Comparison of ENCODE assay signal across 13 cellular contexts in the genomic region with DNA sequence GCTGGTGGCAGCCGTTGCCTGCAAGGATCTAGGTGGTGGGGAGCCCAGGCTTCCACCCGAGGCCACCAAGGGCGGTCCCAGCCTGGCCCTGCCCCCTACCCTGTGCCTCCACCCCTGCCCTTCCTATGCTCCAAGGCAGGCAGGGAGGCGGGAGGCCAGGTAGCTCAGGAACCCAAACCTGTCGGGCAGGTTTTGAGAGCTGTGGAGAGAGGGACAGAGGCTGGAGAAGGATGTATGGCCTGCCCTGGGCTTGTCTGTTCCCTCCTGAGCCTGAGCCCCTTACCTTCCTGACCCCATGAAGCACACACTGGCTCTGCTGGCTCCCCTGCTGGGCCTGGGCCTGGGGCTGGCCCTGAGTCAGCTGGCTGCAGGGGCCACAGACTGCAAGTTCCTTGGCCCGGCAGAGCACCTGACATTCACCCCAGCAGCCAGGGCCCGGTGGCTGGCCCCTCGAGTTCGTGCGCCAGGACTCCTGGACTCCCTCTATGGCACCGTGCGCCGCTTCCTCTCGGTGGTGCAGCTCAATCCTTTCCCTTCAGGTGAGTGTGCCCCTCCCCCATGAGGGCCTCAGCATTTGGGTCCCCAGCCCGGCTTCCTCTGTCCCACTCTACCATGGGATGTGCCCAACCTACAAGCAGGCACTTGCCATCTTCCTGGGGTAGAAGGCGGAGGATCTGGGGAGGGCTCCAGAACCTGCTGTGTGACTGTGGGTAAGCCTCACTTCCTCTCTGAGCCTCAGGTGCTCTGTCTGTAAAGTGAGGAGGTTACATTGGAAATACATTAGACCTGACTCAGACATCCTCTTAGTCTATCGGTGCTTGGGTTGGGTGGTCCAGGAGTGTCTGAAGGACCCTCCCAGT. TPM values are rescaled to one million over a fixed set of nuclear protein-coding genes. Genes with fewer than 3 reads are reported as not detected.
DNase-seq lines count a peak whose midpoint lies in the region; ATAC-seq and TF ChIP-seq lines count a peak whose summit lies in the region.
"Had no signal": no experiment of that assay in that cellular context is flagged by ENCODE, and none has a peak within 500 bp of the region (broad histone marks: within the 10 kb centered on the region; RNA-seq: fewer than 3 reads in every experiment).

A gene with protein sequence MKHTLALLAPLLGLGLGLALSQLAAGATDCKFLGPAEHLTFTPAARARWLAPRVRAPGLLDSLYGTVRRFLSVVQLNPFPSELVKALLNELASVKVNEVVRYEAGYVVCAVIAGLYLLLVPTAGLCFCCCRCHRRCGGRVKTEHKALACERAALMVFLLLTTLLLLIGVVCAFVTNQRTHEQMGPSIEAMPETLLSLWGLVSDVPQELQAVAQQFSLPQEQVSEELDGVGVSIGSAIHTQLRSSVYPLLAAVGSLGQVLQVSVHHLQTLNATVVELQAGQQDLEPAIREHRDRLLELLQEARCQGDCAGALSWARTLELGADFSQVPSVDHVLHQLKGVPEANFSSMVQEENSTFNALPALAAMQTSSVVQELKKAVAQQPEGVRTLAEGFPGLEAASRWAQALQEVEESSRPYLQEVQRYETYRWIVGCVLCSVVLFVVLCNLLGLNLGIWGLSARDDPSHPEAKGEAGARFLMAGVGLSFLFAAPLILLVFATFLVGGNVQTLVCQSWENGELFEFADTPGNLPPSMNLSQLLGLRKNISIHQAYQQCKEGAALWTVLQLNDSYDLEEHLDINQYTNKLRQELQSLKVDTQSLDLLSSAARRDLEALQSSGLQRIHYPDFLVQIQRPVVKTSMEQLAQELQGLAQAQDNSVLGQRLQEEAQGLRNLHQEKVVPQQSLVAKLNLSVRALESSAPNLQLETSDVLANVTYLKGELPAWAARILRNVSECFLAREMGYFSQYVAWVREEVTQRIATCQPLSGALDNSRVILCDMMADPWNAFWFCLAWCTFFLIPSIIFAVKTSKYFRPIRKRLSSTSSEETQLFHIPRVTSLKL (plus strand): TSS at position 159 of the 860 bp plus-strand sequence. CDS start 137 bp downstream, at position 296.

- in situ Hi-C loops in T47D (cut with HindIII; ENCODE audit: low pct_unique_long_range_greater_than_20kb, low sequenced_read_pairs): no loop called here
- in situ Hi-C loops in transverse colon (cut with MboI; ENCODE audit: low pct_ligation_motif_present in 1 of 4, low pct_unique_long_range_greater_than_20kb in 1 of 4, low sequenced_read_pairs in 3 of 4): no loop called here

- no peak for TF ChIP-seq EP300 in transverse colon (IDR thresholded peaks at IDR 0.05; ENCODE audit: low read depth)

- peak within 1 kb of the TSS; percentile 33 for H3K4me3 ChIP-seq in lower lobe of right lung
- H3K4me3 ChIP-seq in transverse colon: peak within 1 kb of the TSS in 3 of 4 donors; percentile 16 to 37 (median 33)
- H3K4me3 ChIP-seq: K562, smooth muscle cell had no signal

- no peak within 1 kb of the TSS for H3K27ac ChIP-seq in lower lobe of right lung
- peak within 1 kb of the TSS; percentile 73 to 86 (median 80) for H3K27ac ChIP-seq in transverse colon
- H3K27ac ChIP-seq in caudate nucleus (ENCODE audit: low read depth, low read length): no peak within 1 kb of the TSS

- TF ChIP-seq POLR2A in transverse colon (IDR thresholded peaks at IDR 0.05): peak; percentile 84

- H3K9me3 ChIP-seq in lower lobe of right lung: no peaks in the 10 kb centered on the region
- no peaks in the 10 kb centered on the region for H3K9me3 ChIP-seq in transverse colon

- ATAC-seq in lower lobe of right lung (peak; percentile 88 to 92), GM18858 (IDR thresholded peaks at IDR 0.05; ENCODE audit: unreplicated experiment) (no peak), HG03196 (IDR thresholded peaks at IDR 0.05; ENCODE audit: unreplicated experiment) (no peak)
- ATAC-seq: K562; stimulated activated naive B cell treated with anti-CD40 and anti-IgM and Interleukin-4, amounts not matched to agents 10 μg/mL and 1 μg/mL and 100 μg/mL, for 72 hours had no signal

- WGBS in transverse colon (ENCODE audit: low coverage in 1 of 2), 2 donors: 67% methylated on average over 16 of the region's 17 CpGs; no CpG with 5 or more reads in 1 of the 2 donors

- TF ChIP-seq CTCF in lower lobe of right lung (IDR thresholded peaks at IDR 0.05) (no peak), transverse colon (IDR thresholded peaks at IDR 0.05) (no peak)

- H3K4me1 ChIP-seq in lower lobe of right lung: no peaks in the 10 kb centered on the region
- H3K4me1 ChIP-seq in transverse colon: peaks cover 0 to 34% (median 28%) of the 10 kb centered on the region in 4 donors

- H3K36me3 ChIP-seq in lower lobe of right lung (no peaks in the 10 kb centered on the region), transverse colon (no peaks in the 10 kb centered on the region)

- no peaks in the 10 kb centered on the region for H3K27me3 ChIP-seq in lower lobe of right lung (ENCODE audit: low read depth)
- H3K27me3 ChIP-seq in transverse colon: no peaks in the 10 kb centered on the region

- peak; percentile 22 for DNase-seq in activated CD8-positive, alpha-beta memory T cell treated with anti-CD3 and anti-CD28 coated beads, Interleukin-2, amount 50 U/mL, for 48 hours
- DNase-seq in activated CD8-positive, alpha-beta memory T cell treated with anti-CD3 and anti-CD28 coated beads for 24 hours: no peak
- DNase-seq in T47D (ENCODE audit: low read depth in 1 of 2, low spot score in 1 of 2): peak; percentile 64 to 94
- DNase-seq in lower lobe of right lung: peak; percentile 80
- peak; percentile 88 for DNase-seq in transverse colon
- no peak for DNase-seq in caudate nucleus (lab: John Stamatoyannopoulos, UW)
- DNase-seq: activated naive CD4-positive, alpha-beta T cell treated with anti-CD3 and anti-CD28 coated beads for 36 hours; effector CD4-positive, alpha-beta T cell; stimulated activated naive B cell treated with anti-CD40 and anti-IgM and Interleukin-4, amounts not matched to agents 10 μg/mL and 1 μg/mL and 100 μg/mL, for 72 hours had no signal

- intact Hi-C loops in lower lobe of right lung (cut with DNase I): no loop called here
- intact Hi-C loops in transverse colon (cut with DNase I; ENCODE audit: low total_unique reads): no loop called here

RNA-seq across cellular contexts. Expression of the gene that starts here (rescaled TPM):
- 6.0 TPM for total RNA-seq in lower lobe of right lung
- total RNA-seq in transverse colon: 10 to 100 TPM; 20.2 to 46.6 (median 28.6) TPM
- total RNA-seq: K562 had no signal

Comparison
In these comparisons a context has a peak if more than half of its experiments do, and no peak if none do; other contexts are left out.
1. DNase-seq: peak in activated CD8-positive, alpha-beta memory T cell treated with anti-CD3 and anti-CD28 coated beads, Interleukin-2, amount 50 U/mL, for 48 hours (single experiment), T47D (2 of 2), lower lobe of right lung (single experiment) and transverse colon (single experiment); none in activated CD8-positive, alpha-beta memory T cell treated with anti-CD3 and anti-CD28 coated beads for 24 hours (single experiment) and caudate nucleus (0 of 61).
2. ATAC-seq: peak in lower lobe of right lung (2 of 2); none in GM18858 (single experiment) and HG03196 (single experiment).
3. H3K27ac ChIP-seq: peak in transverse colon (4 of 4); none in lower lobe of right lung (single experiment) and caudate nucleus (single experiment).